In genomic region chr19:18996796-18997394, GRCh38 we compare ENCODE assay signal across 1 cellular context.
TF ChIP-seq lines count a peak whose summit lies in the region.

No MANE protein-coding gene starts in this region.

TF ChIP-seq in IMR-90, 13 proteins besides CTCF, POLR2A, EP300 and RAD21:
- TF ChIP-seq MXI1 (IDR thresholded peaks at IDR 0.05; ENCODE audit: borderline replicate concordance, low read depth, low read length), result no peak
- TF ChIP-seq USF2 (IDR thresholded peaks at IDR 0.05; ENCODE audit: low read depth, low read length), result no peak
- TF ChIP-seq RFX5 (IDR thresholded peaks at IDR 0.05; ENCODE audit: low read depth, low read length), result no peak
- no peak for TF ChIP-seq ELK1 (IDR thresholded peaks at IDR 0.05; ENCODE audit: borderline replicate concordance, low read depth, low read length)
- no peak for TF ChIP-seq RCOR1 (IDR thresholded peaks at IDR 0.05; ENCODE audit: insufficient replicate concordance, low read length)
- no peak for TF ChIP-seq BHLHE40 (IDR thresholded peaks at IDR 0.05; ENCODE audit: low read depth, low read length)
- TF ChIP-seq MAZ (IDR thresholded peaks at IDR 0.05; ENCODE audit: borderline replicate concordance, low read depth, low read length), result no peak
- TF ChIP-seq CHD1 (IDR thresholded peaks at IDR 0.05; ENCODE audit: low read depth, low read length), result no peak
- TF ChIP-seq FOS (IDR thresholded peaks at IDR 0.05; ENCODE audit: low read depth, low read length), result no peak
- no peak for TF ChIP-seq NFE2L2 (IDR thresholded peaks at IDR 0.05; ENCODE audit: low read depth, low read length)
- TF ChIP-seq SMC3 (IDR thresholded peaks at IDR 0.05; ENCODE audit: low read depth, low read length), result no peak
- TF ChIP-seq CEBPB (IDR thresholded peaks at IDR 0.05; ENCODE audit: low read depth, low read length), result no peak
- TF ChIP-seq MAFK (IDR thresholded peaks at IDR 0.05; ENCODE audit: low read depth, low read length), result no peak
